Comparison of ENCODE assay signal across 8 cellular contexts in the genomic region with DNA sequence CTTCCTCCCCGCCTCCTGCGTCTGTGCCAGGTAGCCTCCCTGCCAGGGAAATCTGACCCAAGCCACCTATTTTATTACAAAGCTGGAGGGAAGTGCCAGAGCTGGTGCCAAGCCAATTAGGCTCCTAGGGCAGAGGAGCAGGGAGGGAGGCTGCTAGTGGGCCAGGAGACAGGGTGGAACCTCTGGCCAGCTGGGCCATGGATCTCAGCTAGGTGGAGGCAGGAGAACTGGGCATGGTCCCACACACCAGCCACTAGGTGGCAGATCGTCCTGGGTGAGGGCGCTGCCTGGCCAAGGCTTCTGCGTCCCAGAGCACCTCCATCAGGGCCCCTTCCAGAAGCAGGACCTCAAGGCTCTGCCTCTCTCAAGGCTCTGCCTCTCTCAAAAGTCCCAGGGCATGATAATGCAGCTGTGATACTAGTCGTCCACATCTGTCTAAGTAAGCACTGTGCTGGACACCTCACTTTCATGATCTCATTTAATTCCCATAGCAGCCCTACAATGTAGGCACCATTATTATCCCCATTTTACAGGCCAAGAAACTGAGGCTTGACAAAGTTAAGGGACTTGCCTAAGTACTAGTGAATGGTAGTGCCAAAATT. TPM values are rescaled to one million over a fixed set of nuclear protein-coding genes. Genes with fewer than 3 reads are reported as not detected.
DNase-seq lines count a peak whose midpoint lies in the region; ATAC-seq and TF ChIP-seq lines count a peak whose summit lies in the region.

No MANE protein-coding gene starts in this region.

- H3K9me3 ChIP-seq in adipocyte (ENCODE audit: control insufficient read depth, low read length) (no peaks in the 10 kb centered on the region), left ventricle myocardium inferior (replicated peaks) (no peaks in the 10 kb centered on the region), gastrocnemius medialis (no peaks in the 10 kb centered on the region)

- H4K20me1 ChIP-seq in KMS-11 (ENCODE audit: insufficient read depth), result no peaks in the 10 kb centered on the region

- TF ChIP-seq POLR2A in gastrocnemius medialis (IDR thresholded peaks at IDR 0.05), result no peak

- H3K79me2 ChIP-seq in KMS-11 (ENCODE audit: insufficient read depth, low read depth), result peaks cover 4% of the 10 kb centered on the region; the same call in 1 of the 2 replicates

- H3K27ac ChIP-seq in KMS-11, result no peak overlapping the region
- no peak overlapping the region for H3K27ac ChIP-seq in left ventricle myocardium inferior (replicated peaks)
- peak overlapping the region in 1 of 4 donors; percentile 13 for H3K27ac ChIP-seq in gastrocnemius medialis

- H3K4me3 ChIP-seq in KMS-11 (IDR thresholded peaks at IDR 0.05; ENCODE audit: insufficient read depth, low read depth, low read length), result no peak overlapping the region
- no peak overlapping the region for H3K4me3 ChIP-seq in adipocyte (ENCODE audit: low read length)
- no peak overlapping the region for H3K4me3 ChIP-seq in left ventricle myocardium inferior
- no peak overlapping the region for H3K4me3 ChIP-seq in gastrocnemius medialis

- H3K9ac ChIP-seq in KMS-11 (no peak overlapping the region), adipocyte (ENCODE audit: low read length) (no peak overlapping the region)

- intact Hi-C loops in left ventricle myocardium inferior (cut with micrococcal nuclease) (no loop called here), gastrocnemius medialis (cut with DNase I; ENCODE audit: low total_unique reads) (loop anchor here (1.0 to 5.0 kb wide), 4 partner anchors 20 to 287 kb away; no protein-coding TSS in a partner anchor)

- no peak overlapping the region for H3K4me2 ChIP-seq in KMS-11

- H3K36me3 ChIP-seq in KMS-11 (ENCODE audit: insufficient read depth), result no peaks in the 10 kb centered on the region
- no peaks in the 10 kb centered on the region for H3K36me3 ChIP-seq in adipocyte (ENCODE audit: control insufficient read depth, insufficient read depth, low read length, severe bottlenecking)
- no peaks in the 10 kb centered on the region for H3K36me3 ChIP-seq in left ventricle myocardium inferior
- H3K36me3 ChIP-seq in gastrocnemius medialis, result no peaks in the 10 kb centered on the region

- H2AFZ ChIP-seq in KMS-11 (ENCODE audit: low read depth), result no peak overlapping the region

- H3K4me1 ChIP-seq in KMS-11 (ENCODE audit: low read depth, poor library complexity, severe bottlenecking) (peaks cover 7% of the 10 kb centered on the region), adipocyte (ENCODE audit: control insufficient read depth, insufficient read depth, low read length) (peaks cover 12% of the 10 kb centered on the region), left ventricle myocardium inferior (peaks cover 32% of the 10 kb centered on the region), gastrocnemius medialis (peaks cover 19 to 26% of the 10 kb centered on the region in 2 donors)

- H3K27me3 ChIP-seq in KMS-11 (ENCODE audit: insufficient read depth, low read depth), result no peaks in the 10 kb centered on the region
- no peaks in the 10 kb centered on the region for H3K27me3 ChIP-seq in adipocyte (replicated peaks; ENCODE audit: control insufficient read depth, insufficient read depth, low read length)
- no peaks in the 10 kb centered on the region for H3K27me3 ChIP-seq in left ventricle myocardium inferior (ENCODE audit: low read depth)
- H3K27me3 ChIP-seq in gastrocnemius medialis, result no peaks in the 10 kb centered on the region

- TF ChIP-seq CTCF in KMS-11 (conservative IDR thresholded peaks at IDR 0.05; ENCODE audit: low read depth, low read length), result peak; percentile 72
- TF ChIP-seq CTCF in left ventricle myocardium inferior (IDR thresholded peaks at IDR 0.05; ENCODE audit: borderline replicate concordance), result peak; percentile 81
- TF ChIP-seq CTCF in gastrocnemius medialis (IDR thresholded peaks at IDR 0.05 in 4 of 5, conservative IDR thresholded peaks at IDR 0.05 in 1 of 5), result peak; percentile 68 to 89 (median 83)

- DNase-seq in COLO829 (ENCODE audit: low spot score), result peak; percentile 82
- DNase-seq in adipocyte (ENCODE audit: low read depth), result peak; percentile 83
- DNase-seq in left ventricle myocardium inferior, result peak; percentile 69
- DNase-seq in gastrocnemius medialis, result peak; percentile 82 to 89
- no peak for DNase-seq in OCI-M2 (lab: John Stamatoyannopoulos, UW; ENCODE audit: unreplicated experiment)

- ATAC-seq in GM19455 (IDR thresholded peaks at IDR 0.05; ENCODE audit: unreplicated experiment) (peak; percentile 62), SK-N-SH treated with all-trans-retinoic acid at 6 μM for 48 hours (peak; percentile 89), gastrocnemius medialis (peak; percentile 73 to 74)

- in situ Hi-C loops in gastrocnemius medialis (cut with MboI; ENCODE audit: low sequenced_read_pairs in 4 of 4), result no loop called here

TF ChIP-seq in SK-N-SH treated with all-trans-retinoic acid at 6 μM for 48 hours, 23 proteins besides CTCF, POLR2A, EP300 and RAD21:
- TF ChIP-seq ZNF8 (CRISPR knock-in tag; IDR thresholded peaks at IDR 0.05) (no peak), RARB (CRISPR knock-in tag; IDR thresholded peaks at IDR 0.05) (no peak), PPARA (CRISPR knock-in tag; IDR thresholded peaks at IDR 0.05; ENCODE audit: borderline replicate concordance) (no peak), ESRRG (CRISPR knock-in tag; IDR thresholded peaks at IDR 0.05) (no peak)

RNA-seq across cellular contexts. Expression of a gene that starts 4.5 kb away (rescaled TPM):
- total RNA-seq in left ventricle myocardium inferior (9.4 TPM), gastrocnemius medialis (1 to 10 TPM; 2.5 to 5.7 (median 5.2) TPM)

RNA-seq across cellular contexts. Expression of a gene that starts 26.3 kb away (rescaled TPM):
- total RNA-seq in left ventricle myocardium inferior, result 13.6 TPM
- 1 to 10 TPM; 2.1 to 5.9 (median 3.4) TPM for total RNA-seq in gastrocnemius medialis
